In the genomic region with DNA sequence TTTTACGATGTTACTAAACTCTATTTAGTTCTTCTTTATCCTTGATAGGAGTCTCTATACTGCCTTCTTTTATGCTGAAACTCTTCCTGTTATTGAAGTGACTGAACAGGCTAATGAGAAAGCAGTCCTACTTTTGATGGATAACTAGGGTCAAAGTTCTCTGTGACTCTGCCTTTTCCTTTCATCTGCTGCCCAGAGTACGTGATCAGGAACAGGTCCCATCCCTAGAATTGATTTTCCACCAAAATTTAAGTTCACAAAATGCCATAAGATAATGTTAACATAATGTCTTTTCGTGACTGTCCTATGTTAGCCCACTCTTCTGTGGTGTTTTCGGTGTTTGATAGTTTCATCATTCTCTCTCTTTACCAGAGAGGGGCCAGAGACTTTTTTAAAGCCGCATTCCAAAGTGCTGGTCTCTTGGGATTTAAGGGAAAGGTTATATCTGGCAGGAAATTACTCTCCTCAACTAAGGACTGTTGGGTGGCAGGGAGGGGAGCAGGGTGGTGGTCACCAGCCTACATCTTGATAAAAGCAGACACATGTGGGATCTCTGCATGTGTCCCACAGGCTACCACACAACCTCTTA, we compare ENCODE assay signal across 1 cellular context.
TF ChIP-seq lines count a peak whose summit lies in the region.

No MANE protein-coding gene starts in this region.

TF ChIP-seq in HepG2, 621 proteins besides CTCF, POLR2A, EP300 and RAD21 (continued from another document and continues in another):
- TF ChIP-seq, protein P1, sequence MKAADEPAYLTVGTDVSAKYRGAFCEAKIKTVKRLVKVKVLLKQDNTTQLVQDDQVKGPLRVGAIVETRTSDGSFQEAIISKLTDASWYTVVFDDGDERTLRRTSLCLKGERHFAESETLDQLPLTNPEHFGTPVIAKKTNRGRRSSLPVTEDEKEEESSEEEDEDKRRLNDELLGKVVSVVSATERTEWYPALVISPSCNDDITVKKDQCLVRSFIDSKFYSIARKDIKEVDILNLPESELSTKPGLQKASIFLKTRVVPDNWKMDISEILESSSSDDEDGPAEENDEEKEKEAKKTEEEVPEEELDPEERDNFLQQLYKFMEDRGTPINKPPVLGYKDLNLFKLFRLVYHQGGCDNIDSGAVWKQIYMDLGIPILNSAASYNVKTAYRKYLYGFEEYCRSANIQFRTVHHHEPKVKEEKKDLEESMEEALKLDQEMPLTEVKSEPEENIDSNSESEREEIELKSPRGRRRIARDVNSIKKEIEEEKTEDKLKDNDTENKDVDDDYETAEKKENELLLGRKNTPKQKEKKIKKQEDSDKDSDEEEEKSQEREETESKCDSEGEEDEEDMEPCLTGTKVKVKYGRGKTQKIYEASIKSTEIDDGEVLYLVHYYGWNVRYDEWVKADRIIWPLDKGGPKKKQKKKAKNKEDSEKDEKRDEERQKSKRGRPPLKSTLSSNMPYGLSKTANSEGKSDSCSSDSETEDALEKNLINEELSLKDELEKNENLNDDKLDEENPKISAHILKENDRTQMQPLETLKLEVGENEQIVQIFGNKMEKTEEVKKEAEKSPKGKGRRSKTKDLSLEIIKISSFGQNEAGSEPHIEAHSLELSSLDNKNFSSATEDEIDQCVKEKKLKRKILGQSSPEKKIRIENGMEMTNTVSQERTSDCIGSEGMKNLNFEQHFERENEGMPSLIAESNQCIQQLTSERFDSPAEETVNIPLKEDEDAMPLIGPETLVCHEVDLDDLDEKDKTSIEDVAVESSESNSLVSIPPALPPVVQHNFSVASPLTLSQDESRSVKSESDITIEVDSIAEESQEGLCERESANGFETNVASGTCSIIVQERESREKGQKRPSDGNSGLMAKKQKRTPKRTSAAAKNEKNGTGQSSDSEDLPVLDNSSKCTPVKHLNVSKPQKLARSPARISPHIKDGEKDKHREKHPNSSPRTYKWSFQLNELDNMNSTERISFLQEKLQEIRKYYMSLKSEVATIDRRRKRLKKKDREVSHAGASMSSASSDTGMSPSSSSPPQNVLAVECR (CRISPR knock-in tag; IDR thresholded peaks at IDR 0.05; ENCODE audit: borderline replicate concordance) = peak; percentile 54; the same call in 1 of the 2 replicates
- TF ChIP-seq, protein P2, sequence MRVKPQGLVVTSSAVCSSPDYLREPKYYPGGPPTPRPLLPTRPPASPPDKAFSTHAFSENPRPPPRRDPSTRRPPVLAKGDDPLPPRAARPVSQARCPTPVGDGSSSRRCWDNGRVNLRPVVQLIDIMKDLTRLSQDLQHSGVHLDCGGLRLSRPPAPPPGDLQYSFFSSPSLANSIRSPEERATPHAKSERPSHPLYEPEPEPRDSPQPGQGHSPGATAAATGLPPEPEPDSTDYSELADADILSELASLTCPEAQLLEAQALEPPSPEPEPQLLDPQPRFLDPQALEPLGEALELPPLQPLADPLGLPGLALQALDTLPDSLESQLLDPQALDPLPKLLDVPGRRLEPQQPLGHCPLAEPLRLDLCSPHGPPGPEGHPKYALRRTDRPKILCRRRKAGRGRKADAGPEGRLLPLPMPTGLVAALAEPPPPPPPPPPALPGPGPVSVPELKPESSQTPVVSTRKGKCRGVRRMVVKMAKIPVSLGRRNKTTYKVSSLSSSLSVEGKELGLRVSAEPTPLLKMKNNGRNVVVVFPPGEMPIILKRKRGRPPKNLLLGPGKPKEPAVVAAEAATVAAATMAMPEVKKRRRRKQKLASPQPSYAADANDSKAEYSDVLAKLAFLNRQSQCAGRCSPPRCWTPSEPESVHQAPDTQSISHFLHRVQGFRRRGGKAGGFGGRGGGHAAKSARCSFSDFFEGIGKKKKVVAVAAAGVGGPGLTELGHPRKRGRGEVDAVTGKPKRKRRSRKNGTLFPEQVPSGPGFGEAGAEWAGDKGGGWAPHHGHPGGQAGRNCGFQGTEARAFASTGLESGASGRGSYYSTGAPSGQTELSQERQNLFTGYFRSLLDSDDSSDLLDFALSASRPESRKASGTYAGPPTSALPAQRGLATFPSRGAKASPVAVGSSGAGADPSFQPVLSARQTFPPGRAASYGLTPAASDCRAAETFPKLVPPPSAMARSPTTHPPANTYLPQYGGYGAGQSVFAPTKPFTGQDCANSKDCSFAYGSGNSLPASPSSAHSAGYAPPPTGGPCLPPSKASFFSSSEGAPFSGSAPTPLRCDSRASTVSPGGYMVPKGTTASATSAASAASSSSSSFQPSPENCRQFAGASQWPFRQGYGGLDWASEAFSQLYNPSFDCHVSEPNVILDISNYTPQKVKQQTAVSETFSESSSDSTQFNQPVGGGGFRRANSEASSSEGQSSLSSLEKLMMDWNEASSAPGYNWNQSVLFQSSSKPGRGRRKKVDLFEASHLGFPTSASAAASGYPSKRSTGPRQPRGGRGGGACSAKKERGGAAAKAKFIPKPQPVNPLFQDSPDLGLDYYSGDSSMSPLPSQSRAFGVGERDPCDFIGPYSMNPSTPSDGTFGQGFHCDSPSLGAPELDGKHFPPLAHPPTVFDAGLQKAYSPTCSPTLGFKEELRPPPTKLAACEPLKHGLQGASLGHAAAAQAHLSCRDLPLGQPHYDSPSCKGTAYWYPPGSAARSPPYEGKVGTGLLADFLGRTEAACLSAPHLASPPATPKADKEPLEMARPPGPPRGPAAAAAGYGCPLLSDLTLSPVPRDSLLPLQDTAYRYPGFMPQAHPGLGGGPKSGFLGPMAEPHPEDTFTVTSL (CRISPR knock-in tag; IDR thresholded peaks at IDR 0.05; ENCODE audit: borderline replicate concordance) = peak; percentile 36; the same call in 1 of the 2 replicates
- TF ChIP-seq, protein P3, sequence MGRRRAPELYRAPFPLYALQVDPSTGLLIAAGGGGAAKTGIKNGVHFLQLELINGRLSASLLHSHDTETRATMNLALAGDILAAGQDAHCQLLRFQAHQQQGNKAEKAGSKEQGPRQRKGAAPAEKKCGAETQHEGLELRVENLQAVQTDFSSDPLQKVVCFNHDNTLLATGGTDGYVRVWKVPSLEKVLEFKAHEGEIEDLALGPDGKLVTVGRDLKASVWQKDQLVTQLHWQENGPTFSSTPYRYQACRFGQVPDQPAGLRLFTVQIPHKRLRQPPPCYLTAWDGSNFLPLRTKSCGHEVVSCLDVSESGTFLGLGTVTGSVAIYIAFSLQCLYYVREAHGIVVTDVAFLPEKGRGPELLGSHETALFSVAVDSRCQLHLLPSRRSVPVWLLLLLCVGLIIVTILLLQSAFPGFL (CRISPR knock-in tag; IDR thresholded peaks at IDR 0.05) = no peak
- TF ChIP-seq ATM (IDR thresholded peaks at IDR 0.05; ENCODE audit: borderline replicate concordance) = no peak
- TF ChIP-seq ZFP90 (CRISPR knock-in tag; IDR thresholded peaks at IDR 0.05; ENCODE audit: borderline replicate concordance) = no peak
- TF ChIP-seq, protein P4, sequence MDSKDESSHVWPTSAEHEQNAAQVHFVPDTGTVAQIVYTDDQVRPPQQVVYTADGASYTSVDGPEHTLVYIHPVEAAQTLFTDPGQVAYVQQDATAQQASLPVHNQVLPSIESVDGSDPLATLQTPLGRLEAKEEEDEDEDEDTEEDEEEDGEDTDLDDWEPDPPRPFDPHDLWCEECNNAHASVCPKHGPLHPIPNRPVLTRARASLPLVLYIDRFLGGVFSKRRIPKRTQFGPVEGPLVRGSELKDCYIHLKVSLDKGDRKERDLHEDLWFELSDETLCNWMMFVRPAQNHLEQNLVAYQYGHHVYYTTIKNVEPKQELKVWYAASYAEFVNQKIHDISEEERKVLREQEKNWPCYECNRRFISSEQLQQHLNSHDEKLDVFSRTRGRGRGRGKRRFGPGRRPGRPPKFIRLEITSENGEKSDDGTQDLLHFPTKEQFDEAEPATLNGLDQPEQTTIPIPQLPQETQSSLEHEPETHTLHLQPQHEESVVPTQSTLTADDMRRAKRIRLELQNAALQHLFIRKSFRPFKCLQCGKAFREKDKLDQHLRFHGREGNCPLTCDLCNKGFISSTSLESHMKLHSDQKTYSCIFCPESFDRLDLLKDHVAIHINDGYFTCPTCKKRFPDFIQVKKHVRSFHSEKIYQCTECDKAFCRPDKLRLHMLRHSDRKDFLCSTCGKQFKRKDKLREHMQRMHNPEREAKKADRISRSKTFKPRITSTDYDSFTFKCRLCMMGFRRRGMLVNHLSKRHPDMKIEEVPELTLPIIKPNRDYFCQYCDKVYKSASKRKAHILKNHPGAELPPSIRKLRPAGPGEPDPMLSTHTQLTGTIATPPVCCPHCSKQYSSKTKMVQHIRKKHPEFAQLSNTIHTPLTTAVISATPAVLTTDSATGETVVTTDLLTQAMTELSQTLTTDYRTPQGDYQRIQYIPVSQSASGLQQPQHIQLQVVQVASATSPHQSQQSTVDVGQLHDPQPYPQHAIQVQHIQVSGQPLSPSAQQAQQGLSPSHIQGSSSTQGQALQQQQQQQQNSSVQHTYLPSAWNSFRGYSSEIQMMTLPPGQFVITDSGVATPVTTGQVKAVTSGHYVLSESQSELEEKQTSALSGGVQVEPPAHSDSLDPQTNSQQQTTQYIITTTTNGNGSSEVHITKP (CRISPR knock-in tag; IDR thresholded peaks at IDR 0.05; ENCODE audit: low read depth) = no peak
- TF ChIP-seq MBD4 (IDR thresholded peaks at IDR 0.05; ENCODE audit: borderline replicate concordance, low read length) = peak; percentile 62
- TF ChIP-seq ZNF253 (CRISPR knock-in tag; IDR thresholded peaks at IDR 0.05; ENCODE audit: borderline replicate concordance) = no peak
- TF ChIP-seq PAWR (CRISPR knock-in tag; IDR thresholded peaks at IDR 0.05; ENCODE audit: borderline replicate concordance) = no peak
- peak; percentile 89; the same call in 1 of the 2 replicates for TF ChIP-seq HOXD1 (CRISPR knock-in tag; IDR thresholded peaks at IDR 0.05)
- no peak for TF ChIP-seq ZNF333 (CRISPR knock-in tag; IDR thresholded peaks at IDR 0.05; ENCODE audit: borderline replicate concordance)
- no peak for TF ChIP-seq ZSCAN12 (CRISPR knock-in tag; IDR thresholded peaks at IDR 0.05)
- peak; percentile 23; the same call in 1 of the 2 replicates for TF ChIP-seq GFI1 (CRISPR knock-in tag; IDR thresholded peaks at IDR 0.05; ENCODE audit: borderline replicate concordance)
- TF ChIP-seq PRPF4 (IDR thresholded peaks at IDR 0.05; ENCODE audit: low read depth, low read length, poor library complexity, severe bottlenecking) = no peak
- TF ChIP-seq ZNF562 (CRISPR knock-in tag; IDR thresholded peaks at IDR 0.05; ENCODE audit: borderline replicate concordance) = no peak
- TF ChIP-seq, protein P5, sequence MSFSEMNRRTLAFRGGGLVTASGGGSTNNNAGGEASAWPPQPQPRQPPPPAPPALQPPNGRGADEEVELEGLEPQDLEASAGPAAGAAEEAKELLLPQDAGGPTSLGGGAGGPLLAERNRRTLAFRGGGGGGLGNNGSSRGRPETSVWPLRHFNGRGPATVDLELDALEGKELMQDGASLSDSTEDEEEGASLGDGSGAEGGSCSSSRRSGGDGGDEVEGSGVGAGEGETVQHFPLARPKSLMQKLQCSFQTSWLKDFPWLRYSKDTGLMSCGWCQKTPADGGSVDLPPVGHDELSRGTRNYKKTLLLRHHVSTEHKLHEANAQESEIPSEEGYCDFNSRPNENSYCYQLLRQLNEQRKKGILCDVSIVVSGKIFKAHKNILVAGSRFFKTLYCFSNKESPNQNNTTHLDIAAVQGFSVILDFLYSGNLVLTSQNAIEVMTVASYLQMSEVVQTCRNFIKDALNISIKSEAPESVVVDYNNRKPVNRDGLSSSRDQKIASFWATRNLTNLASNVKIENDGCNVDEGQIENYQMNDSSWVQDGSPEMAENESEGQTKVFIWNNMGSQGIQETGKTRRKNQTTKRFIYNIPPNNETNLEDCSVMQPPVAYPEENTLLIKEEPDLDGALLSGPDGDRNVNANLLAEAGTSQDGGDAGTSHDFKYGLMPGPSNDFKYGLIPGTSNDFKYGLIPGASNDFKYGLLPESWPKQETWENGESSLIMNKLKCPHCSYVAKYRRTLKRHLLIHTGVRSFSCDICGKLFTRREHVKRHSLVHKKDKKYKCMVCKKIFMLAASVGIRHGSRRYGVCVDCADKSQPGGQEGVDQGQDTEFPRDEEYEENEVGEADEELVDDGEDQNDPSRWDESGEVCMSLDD (CRISPR knock-in tag; IDR thresholded peaks at IDR 0.05; ENCODE audit: borderline replicate concordance) = no peak
- peak; percentile 49; the same call in 1 of the 2 replicates for TF ChIP-seq DPF2 (CRISPR knock-in tag; IDR thresholded peaks at IDR 0.05; ENCODE audit: borderline replicate concordance, low read depth)
- TF ChIP-seq ATAD3A (CRISPR knock-in tag; IDR thresholded peaks at IDR 0.05) = no peak
- no peak for TF ChIP-seq JDP2 (CRISPR knock-in tag; IDR thresholded peaks at IDR 0.05; ENCODE audit: borderline replicate concordance)
- no peak for TF ChIP-seq NCOA1 (CRISPR knock-in tag; IDR thresholded peaks at IDR 0.05)
- TF ChIP-seq, protein P6, sequence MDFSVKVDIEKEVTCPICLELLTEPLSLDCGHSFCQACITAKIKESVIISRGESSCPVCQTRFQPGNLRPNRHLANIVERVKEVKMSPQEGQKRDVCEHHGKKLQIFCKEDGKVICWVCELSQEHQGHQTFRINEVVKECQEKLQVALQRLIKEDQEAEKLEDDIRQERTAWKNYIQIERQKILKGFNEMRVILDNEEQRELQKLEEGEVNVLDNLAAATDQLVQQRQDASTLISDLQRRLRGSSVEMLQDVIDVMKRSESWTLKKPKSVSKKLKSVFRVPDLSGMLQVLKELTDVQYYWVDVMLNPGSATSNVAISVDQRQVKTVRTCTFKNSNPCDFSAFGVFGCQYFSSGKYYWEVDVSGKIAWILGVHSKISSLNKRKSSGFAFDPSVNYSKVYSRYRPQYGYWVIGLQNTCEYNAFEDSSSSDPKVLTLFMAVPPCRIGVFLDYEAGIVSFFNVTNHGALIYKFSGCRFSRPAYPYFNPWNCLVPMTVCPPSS (IDR thresholded peaks at IDR 0.05) = no peak
- no peak; the same call in 1 of the 2 replicates for TF ChIP-seq GLI4 (CRISPR knock-in tag; IDR thresholded peaks at IDR 0.05; ENCODE audit: borderline replicate concordance)
- peak; percentile 41; the same call in 1 of the 2 replicates for TF ChIP-seq KAT7 (CRISPR knock-in tag; IDR thresholded peaks at IDR 0.05; ENCODE audit: borderline replicate concordance)
- TF ChIP-seq, protein P7, sequence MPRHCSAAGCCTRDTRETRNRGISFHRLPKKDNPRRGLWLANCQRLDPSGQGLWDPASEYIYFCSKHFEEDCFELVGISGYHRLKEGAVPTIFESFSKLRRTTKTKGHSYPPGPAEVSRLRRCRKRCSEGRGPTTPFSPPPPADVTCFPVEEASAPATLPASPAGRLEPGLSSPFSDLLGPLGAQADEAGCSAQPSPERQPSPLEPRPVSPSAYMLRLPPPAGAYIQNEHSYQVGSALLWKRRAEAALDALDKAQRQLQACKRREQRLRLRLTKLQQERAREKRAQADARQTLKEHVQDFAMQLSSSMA (CRISPR knock-in tag; IDR thresholded peaks at IDR 0.05) = no peak
- TF ChIP-seq HIVEP1 (CRISPR knock-in tag; IDR thresholded peaks at IDR 0.05) = no peak
- TF ChIP-seq, protein P8, sequence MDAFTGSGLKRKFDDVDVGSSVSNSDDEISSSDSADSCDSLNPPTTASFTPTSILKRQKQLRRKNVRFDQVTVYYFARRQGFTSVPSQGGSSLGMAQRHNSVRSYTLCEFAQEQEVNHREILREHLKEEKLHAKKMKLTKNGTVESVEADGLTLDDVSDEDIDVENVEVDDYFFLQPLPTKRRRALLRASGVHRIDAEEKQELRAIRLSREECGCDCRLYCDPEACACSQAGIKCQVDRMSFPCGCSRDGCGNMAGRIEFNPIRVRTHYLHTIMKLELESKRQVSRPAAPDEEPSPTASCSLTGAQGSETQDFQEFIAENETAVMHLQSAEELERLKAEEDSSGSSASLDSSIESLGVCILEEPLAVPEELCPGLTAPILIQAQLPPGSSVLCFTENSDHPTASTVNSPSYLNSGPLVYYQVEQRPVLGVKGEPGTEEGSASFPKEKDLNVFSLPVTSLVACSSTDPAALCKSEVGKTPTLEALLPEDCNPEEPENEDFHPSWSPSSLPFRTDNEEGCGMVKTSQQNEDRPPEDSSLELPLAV (CRISPR knock-in tag; conservative IDR thresholded peaks at IDR 0.05; ENCODE audit: low read depth) = no peak
- TF ChIP-seq CEBPG (CRISPR knock-in tag; IDR thresholded peaks at IDR 0.05) = peak; percentile 63
